ENCODE assay signal across 8 cellular contexts in genomic region chr6:38973178-38974057, GRCh38.
A peak's percentile ranks its signal among the peaks of the same experiment; 100 is the strongest.
DNase-seq lines count a peak whose midpoint lies in the region; ATAC-seq and TF ChIP-seq lines count a peak whose summit lies in the region.

No MANE protein-coding gene starts in this region.

- TF ChIP-seq POLR2A in gastrocnemius medialis (IDR thresholded peaks at IDR 0.05) = no peak

- H3K4me3 Mint-ChIP-seq in activated naive CD8-positive, alpha-beta T cell treated with anti-CD3 and anti-CD28 coated beads, Interleukin-2, amount 50 U/mL, for 24 hours = no peak overlapping the region
- H3K4me3 Mint-ChIP-seq in activated T-helper 2 cell treated with anti-CD3 and anti-CD28 coated beads, Interferon-gamma antibody, Interleukin-2, Interleukin-4, amounts not matched to agents 10 μg/mL and 5 μg/mL and 100 μg/mL, durations not matched to agents 14 hours and 24 hours and 36 hours (ENCODE audit: low read depth) = no peak overlapping the region

- peaks cover 17% of the 10 kb centered on the region for H3K27me3 ChIP-seq in left ventricle myocardium inferior (ENCODE audit: low read depth)
- peaks cover 0 to 6% (median 0%) of the 10 kb centered on the region in 3 donors for H3K27me3 ChIP-seq in gastrocnemius medialis

- TF ChIP-seq CTCF in left ventricle myocardium inferior (IDR thresholded peaks at IDR 0.05; ENCODE audit: borderline replicate concordance) (peak; percentile 72), gastrocnemius medialis (IDR thresholded peaks at IDR 0.05 in 4 of 5, conservative IDR thresholded peaks at IDR 0.05 in 1 of 5) (peak in 4 of 5 experiments; percentile 14 to 37 (median 26))

- no peaks in the 10 kb centered on the region for H3K36me3 Mint-ChIP-seq in activated naive CD8-positive, alpha-beta T cell treated with anti-CD3 and anti-CD28 coated beads, Interleukin-2, amount 50 U/mL, for 24 hours (ENCODE audit: low read depth)
- no peaks in the 10 kb centered on the region for H3K36me3 Mint-ChIP-seq in activated T-helper 2 cell treated with anti-CD3 and anti-CD28 coated beads, Interferon-gamma antibody, Interleukin-2, Interleukin-4, amounts not matched to agents 10 μg/mL and 5 μg/mL and 100 μg/mL, durations not matched to agents 14 hours and 24 hours and 36 hours (ENCODE audit: low read depth)

- H3K36me3 ChIP-seq in left ventricle myocardium inferior (no peaks in the 10 kb centered on the region), gastrocnemius medialis (no peaks in the 10 kb centered on the region)

- no peaks in the 10 kb centered on the region for H3K9me3 Mint-ChIP-seq in activated naive CD8-positive, alpha-beta T cell treated with anti-CD3 and anti-CD28 coated beads, Interleukin-2, amount 50 U/mL, for 24 hours
- no peaks in the 10 kb centered on the region for H3K9me3 Mint-ChIP-seq in activated T-helper 2 cell treated with anti-CD3 and anti-CD28 coated beads, Interferon-gamma antibody, Interleukin-2, Interleukin-4, amounts not matched to agents 10 μg/mL and 5 μg/mL and 100 μg/mL, durations not matched to agents 14 hours and 24 hours and 36 hours

- H3K27ac Mint-ChIP-seq in activated naive CD8-positive, alpha-beta T cell treated with anti-CD3 and anti-CD28 coated beads, Interleukin-2, amount 50 U/mL, for 24 hours = no peak overlapping the region
- no peak overlapping the region for H3K27ac Mint-ChIP-seq in activated T-helper 2 cell treated with anti-CD3 and anti-CD28 coated beads, Interferon-gamma antibody, Interleukin-2, Interleukin-4, amounts not matched to agents 10 μg/mL and 5 μg/mL and 100 μg/mL, durations not matched to agents 14 hours and 24 hours and 36 hours

- peak; percentile 93 for ATAC-seq in activated naive CD8-positive, alpha-beta T cell treated with anti-CD3 and anti-CD28 coated beads, Interleukin-2, amount 50 U/mL, for 24 hours
- peak; percentile 55 to 74 for ATAC-seq in gastrocnemius medialis
- ATAC-seq in GM19328 (IDR thresholded peaks at IDR 0.05; ENCODE audit: unreplicated experiment) = no peak

- intact Hi-C loops in left ventricle myocardium inferior (cut with micrococcal nuclease) = loop anchor here (10.0 kb wide), 2 partner anchors 99 to 331 kb away; no protein-coding TSS in a partner anchor
- intact Hi-C loops in gastrocnemius medialis (cut with DNase I; ENCODE audit: low total_unique reads) = loop anchor here (2.0 kb wide), 2 partner anchors 329 to 337 kb away; no protein-coding TSS in a partner anchor
- intact Hi-C loops in activated T-helper 2 cell treated with anti-CD3 and anti-CD28 coated beads, Interferon-gamma antibody, Interleukin-2, Interleukin-4, amounts not matched to agents 10 μg/mL and 5 μg/mL and 100 μg/mL, durations not matched to agents 14 hours and 24 hours and 36 hours (cut with micrococcal nuclease) = loop anchor here (2.0 to 10.0 kb wide), 3 partner anchors 99 to 329 kb away; no protein-coding TSS in a partner anchor

- H3K4me3 ChIP-seq in left ventricle myocardium inferior (no peak overlapping the region), gastrocnemius medialis (no peak overlapping the region)

- in situ Hi-C loops in gastrocnemius medialis (cut with MboI; ENCODE audit: low sequenced_read_pairs in 4 of 4) = loop anchor here in 1 of 4 donors (10.0 kb wide), 1 partner anchor 331 kb away; no protein-coding TSS in a partner anchor

- DNase-seq in DMS53 treated with DMSO at 0.1 percent for 48 hours (lab: John Stamatoyannopoulos, UW; ENCODE audit: unreplicated experiment) = peak; percentile 69
- DNase-seq in HCEC 1CT = peak; percentile 48
- peak; percentile 40 for DNase-seq in NCI-H460 (ENCODE audit: extremely low read depth, low read depth)
- peak; percentile 4 for DNase-seq in activated naive CD8-positive, alpha-beta T cell treated with anti-CD3 and anti-CD28 coated beads, Interleukin-2, amount 50 U/mL, for 24 hours
- no peak for DNase-seq in left ventricle myocardium inferior
- no peak for DNase-seq in gastrocnemius medialis
- DNase-seq in activated T-helper 2 cell treated with anti-CD3 and anti-CD28 coated beads, Interferon-gamma antibody, Interleukin-2, Interleukin-4, amounts not matched to agents 10 μg/mL and 5 μg/mL and 100 μg/mL, durations not matched to agents 14 hours and 24 hours and 36 hours (ENCODE audit: low spot score) = no peak

- H3K27me3 Mint-ChIP-seq in activated naive CD8-positive, alpha-beta T cell treated with anti-CD3 and anti-CD28 coated beads, Interleukin-2, amount 50 U/mL, for 24 hours = peaks cover 21% of the 10 kb centered on the region
- peaks cover 46% of the 10 kb centered on the region for H3K27me3 Mint-ChIP-seq in activated T-helper 2 cell treated with anti-CD3 and anti-CD28 coated beads, Interferon-gamma antibody, Interleukin-2, Interleukin-4, amounts not matched to agents 10 μg/mL and 5 μg/mL and 100 μg/mL, durations not matched to agents 14 hours and 24 hours and 36 hours (ENCODE audit: low read depth)

- H3K4me1 Mint-ChIP-seq in activated naive CD8-positive, alpha-beta T cell treated with anti-CD3 and anti-CD28 coated beads, Interleukin-2, amount 50 U/mL, for 24 hours = peaks cover 5% of the 10 kb centered on the region
- H3K4me1 Mint-ChIP-seq in activated T-helper 2 cell treated with anti-CD3 and anti-CD28 coated beads, Interferon-gamma antibody, Interleukin-2, Interleukin-4, amounts not matched to agents 10 μg/mL and 5 μg/mL and 100 μg/mL, durations not matched to agents 14 hours and 24 hours and 36 hours (ENCODE audit: low read depth) = peaks cover 5% of the 10 kb centered on the region

- H3K27ac ChIP-seq in left ventricle myocardium inferior (replicated peaks) = peak overlapping the region; percentile 67
- no peak overlapping the region for H3K27ac ChIP-seq in gastrocnemius medialis

- H3K4me1 ChIP-seq in left ventricle myocardium inferior (peaks cover 21% of the 10 kb centered on the region), gastrocnemius medialis (no peaks in the 10 kb centered on the region)

- no peaks in the 10 kb centered on the region for H3K9me3 ChIP-seq in left ventricle myocardium inferior (replicated peaks)
- H3K9me3 ChIP-seq in gastrocnemius medialis = no peaks in the 10 kb centered on the region

Comparison
In these comparisons a context has a peak if more than half of its experiments do, and no peak if none do; other contexts are left out.
1. DNase-seq: peak in DMS53 treated with DMSO at 0.1 percent for 48 hours (single experiment), HCEC 1CT (single experiment), NCI-H460 (single experiment) and activated naive CD8-positive, alpha-beta T cell treated with anti-CD3 and anti-CD28 coated beads, Interleukin-2, amount 50 U/mL, for 24 hours (single experiment); none in left ventricle myocardium inferior (single experiment), gastrocnemius medialis (0 of 2) and activated T-helper 2 cell treated with anti-CD3 and anti-CD28 coated beads, Interferon-gamma antibody, Interleukin-2, Interleukin-4, amounts not matched to agents 10 μg/mL and 5 μg/mL and 100 μg/mL, durations not matched to agents 14 hours and 24 hours and 36 hours (single experiment).